In genomic region chr4:143433231-143433630, GRCh38 we compare ENCODE assay signal across 28 cellular contexts.
"Had no signal": no experiment of that assay in that cellular context is flagged by ENCODE, and none has a peak within 500 bp of the region (broad histone marks: within the 10 kb centered on the region; RNA-seq: fewer than 3 reads in every experiment).

No MANE protein-coding gene starts in this region.

- H3K27me3 ChIP-seq: body of pancreas, colonic mucosa, esophagus muscularis mucosa had no signal

- H3K27me3 Mint-ChIP-seq: activated CD4-positive, alpha-beta memory T cell treated with anti-CD3 and anti-CD28 coated beads for 36 hours; activated CD4-positive, alpha-beta T cell treated with anti-CD3 and anti-CD28 coated beads, Interleukin-2, amount 10 ng/mL, durations not matched to agents 24 days and 14 days had no signal

- H3K4me3 Mint-ChIP-seq: activated CD4-positive, alpha-beta memory T cell treated with anti-CD3 and anti-CD28 coated beads for 36 hours; activated CD4-positive, alpha-beta T cell treated with anti-CD3 and anti-CD28 coated beads for 36 hours; activated CD4-positive, alpha-beta T cell treated with anti-CD3 and anti-CD28 coated beads, Interleukin-2, amount 10 ng/mL, durations not matched to agents 24 days and 14 days; activated CD8-positive, alpha-beta memory T cell treated with anti-CD3 and anti-CD28 coated beads, Interleukin-2, amount 10 ng/mL, durations not matched to agents 7 days and 5 days; activated CD8-positive, alpha-beta T cell treated with anti-CD3 and anti-CD28 coated beads, Interleukin-2, amount 10 ng/mL, durations not matched to agents 7 days and 5 days; activated naive CD4-positive, alpha-beta T cell treated with anti-CD3 and anti-CD28 coated beads, Interleukin-2, amount 10 ng/mL, durations not matched to agents 7 days and 5 days; activated naive CD8-positive, alpha-beta T cell treated with anti-CD3 and anti-CD28 coated beads, Interleukin-2, amount 10 ng/mL, durations not matched to agents 7 days and 5 days; activated T-helper 1 cell treated with anti-CD3 and anti-CD28 coated beads, Interleukin-12 subunit alpha, Interleukin-12 subunit beta, Interleukin-2, Interleukin-4 antibody, amounts not matched to agents 30 ng/mL and 10 ng/mL and 1 ng/mL, durations not matched to agents 14 hours and 24 hours and 36 hours; endodermal cell had no signal

- DNase-seq: activated CD4-positive, alpha-beta memory T cell treated with anti-CD3 and anti-CD28 coated beads for 36 hours; activated CD4-positive, alpha-beta T cell treated with anti-CD3 and anti-CD28 coated beads for 36 hours; activated CD4-positive, alpha-beta T cell treated with anti-CD3 and anti-CD28 coated beads, Interleukin-2, amount 10 ng/mL, durations not matched to agents 24 days and 14 days; activated CD4-positive, CD25-positive, alpha-beta regulatory T cell; activated CD4-positive, CD25-positive, alpha-beta regulatory T cell treated with anti-CD3 and anti-CD28 coated beads, Interleukin-2, amount 50 U/mL, for 72 hours; activated CD8-positive, alpha-beta memory T cell treated with anti-CD3 and anti-CD28 coated beads, Interleukin-2, amount 10 ng/mL, durations not matched to agents 7 days and 5 days; activated CD8-positive, alpha-beta memory T cell treated with anti-CD3 and anti-CD28 coated beads, Interleukin-2, amount 50 U/mL, for 4 hours; activated CD8-positive, alpha-beta T cell treated with anti-CD3 and anti-CD28 coated beads, Interleukin-2, amount 10 ng/mL, durations not matched to agents 7 days and 5 days; activated gamma-delta T cell; activated naive CD4-positive, alpha-beta T cell; activated naive CD4-positive, alpha-beta T cell treated with anti-CD3 and anti-CD28 coated beads, Interleukin-2, amount 10 ng/mL, durations not matched to agents 7 days and 5 days; activated naive CD8-positive, alpha-beta T cell treated with anti-CD3 and anti-CD28 coated beads, Interleukin-2, amount 10 ng/mL, durations not matched to agents 7 days and 5 days; activated T-cell treated with anti-CD3 and anti-CD28 coated beads, Interleukin-2, amount 50 U/mL, for 1 hour; activated T-cell treated with anti-CD3 and anti-CD28 coated beads, Interleukin-2, amount 50 U/mL, for 48 hours; body of pancreas; caudate nucleus; cerebellar nuclear complex; colonic mucosa; effector memory CD4-positive, alpha-beta T cell; endodermal cell; erythroblast; foreskin melanocyte; head of caudate nucleus; T-helper 2 cell had no signal

- H3K9me3 ChIP-seq: colonic mucosa had no signal

- H3K36me3 ChIP-seq: colonic mucosa had no signal

- H3K4me3 ChIP-seq: body of pancreas, colonic mucosa, esophagus muscularis mucosa had no signal

- H3K4me1 ChIP-seq: body of pancreas, colonic mucosa had no signal

- H3K9me3 Mint-ChIP-seq: activated CD4-positive, alpha-beta T cell treated with anti-CD3 and anti-CD28 coated beads, Interleukin-2, amount 10 ng/mL, durations not matched to agents 24 days and 14 days; activated T-helper 1 cell treated with anti-CD3 and anti-CD28 coated beads, Interleukin-12 subunit alpha, Interleukin-12 subunit beta, Interleukin-2, Interleukin-4 antibody, amounts not matched to agents 30 ng/mL and 10 ng/mL and 1 ng/mL, durations not matched to agents 14 hours and 24 hours and 36 hours had no signal

- H3K4me1 Mint-ChIP-seq: activated CD4-positive, alpha-beta T cell treated with anti-CD3 and anti-CD28 coated beads for 36 hours; activated CD4-positive, alpha-beta T cell treated with anti-CD3 and anti-CD28 coated beads, Interleukin-2, amount 10 ng/mL, durations not matched to agents 24 days and 14 days; activated CD8-positive, alpha-beta memory T cell treated with anti-CD3 and anti-CD28 coated beads, Interleukin-2, amount 10 ng/mL, durations not matched to agents 7 days and 5 days; activated naive CD4-positive, alpha-beta T cell treated with anti-CD3 and anti-CD28 coated beads, Interleukin-2, amount 10 ng/mL, durations not matched to agents 7 days and 5 days; activated naive CD8-positive, alpha-beta T cell treated with anti-CD3 and anti-CD28 coated beads, Interleukin-2, amount 10 ng/mL, durations not matched to agents 7 days and 5 days; endodermal cell had no signal

- H3K27ac ChIP-seq: body of pancreas, colonic mucosa, esophagus muscularis mucosa had no signal

- H3K36me3 Mint-ChIP-seq: activated CD8-positive, alpha-beta memory T cell treated with anti-CD3 and anti-CD28 coated beads, Interleukin-2, amount 10 ng/mL, durations not matched to agents 7 days and 5 days; activated naive CD4-positive, alpha-beta T cell treated with anti-CD3 and anti-CD28 coated beads, Interleukin-2, amount 10 ng/mL, durations not matched to agents 7 days and 5 days; activated naive CD8-positive, alpha-beta T cell treated with anti-CD3 and anti-CD28 coated beads, Interleukin-2, amount 10 ng/mL, durations not matched to agents 7 days and 5 days had no signal

- ATAC-seq: activated CD4-positive, alpha-beta T cell treated with anti-CD3 and anti-CD28 coated beads for 36 hours; activated CD8-positive, alpha-beta memory T cell treated with anti-CD3 and anti-CD28 coated beads, Interleukin-2, amount 10 ng/mL, durations not matched to agents 7 days and 5 days; activated CD8-positive, alpha-beta T cell treated with anti-CD3 and anti-CD28 coated beads, Interleukin-2, amount 10 ng/mL, durations not matched to agents 7 days and 5 days; activated naive CD4-positive, alpha-beta T cell treated with anti-CD3 and anti-CD28 coated beads, Interleukin-2, amount 50 U/mL, for 72 hours; body of pancreas had no signal

- H3K27ac Mint-ChIP-seq: activated CD4-positive, alpha-beta memory T cell treated with anti-CD3 and anti-CD28 coated beads for 36 hours; activated CD4-positive, alpha-beta T cell treated with anti-CD3 and anti-CD28 coated beads for 36 hours; activated CD4-positive, alpha-beta T cell treated with anti-CD3 and anti-CD28 coated beads, Interleukin-2, amount 10 ng/mL, durations not matched to agents 24 days and 14 days; activated CD8-positive, alpha-beta memory T cell treated with anti-CD3 and anti-CD28 coated beads, Interleukin-2, amount 10 ng/mL, durations not matched to agents 7 days and 5 days; activated CD8-positive, alpha-beta T cell treated with anti-CD3 and anti-CD28 coated beads, Interleukin-2, amount 10 ng/mL, durations not matched to agents 7 days and 5 days; activated naive CD4-positive, alpha-beta T cell treated with anti-CD3 and anti-CD28 coated beads, Interleukin-2, amount 10 ng/mL, durations not matched to agents 7 days and 5 days; activated naive CD4-positive, alpha-beta T cell treated with anti-CD3 and anti-CD28 coated beads, Interleukin-2, amount 50 U/mL, for 72 hours; activated naive CD8-positive, alpha-beta T cell treated with anti-CD3 and anti-CD28 coated beads, Interleukin-2, amount 10 ng/mL, durations not matched to agents 7 days and 5 days; activated T-helper 1 cell treated with anti-CD3 and anti-CD28 coated beads, Interleukin-12 subunit alpha, Interleukin-12 subunit beta, Interleukin-2, Interleukin-4 antibody, amounts not matched to agents 30 ng/mL and 10 ng/mL and 1 ng/mL, durations not matched to agents 14 hours and 24 hours and 36 hours; activated T-helper 2 cell treated with anti-CD3 and anti-CD28 coated beads, Interferon-gamma antibody, Interleukin-2, Interleukin-4, amounts not matched to agents 10 μg/mL and 5 μg/mL and 100 μg/mL, durations not matched to agents 14 hours and 24 hours and 36 hours; endodermal cell had no signal
